In the genomic region with DNA sequence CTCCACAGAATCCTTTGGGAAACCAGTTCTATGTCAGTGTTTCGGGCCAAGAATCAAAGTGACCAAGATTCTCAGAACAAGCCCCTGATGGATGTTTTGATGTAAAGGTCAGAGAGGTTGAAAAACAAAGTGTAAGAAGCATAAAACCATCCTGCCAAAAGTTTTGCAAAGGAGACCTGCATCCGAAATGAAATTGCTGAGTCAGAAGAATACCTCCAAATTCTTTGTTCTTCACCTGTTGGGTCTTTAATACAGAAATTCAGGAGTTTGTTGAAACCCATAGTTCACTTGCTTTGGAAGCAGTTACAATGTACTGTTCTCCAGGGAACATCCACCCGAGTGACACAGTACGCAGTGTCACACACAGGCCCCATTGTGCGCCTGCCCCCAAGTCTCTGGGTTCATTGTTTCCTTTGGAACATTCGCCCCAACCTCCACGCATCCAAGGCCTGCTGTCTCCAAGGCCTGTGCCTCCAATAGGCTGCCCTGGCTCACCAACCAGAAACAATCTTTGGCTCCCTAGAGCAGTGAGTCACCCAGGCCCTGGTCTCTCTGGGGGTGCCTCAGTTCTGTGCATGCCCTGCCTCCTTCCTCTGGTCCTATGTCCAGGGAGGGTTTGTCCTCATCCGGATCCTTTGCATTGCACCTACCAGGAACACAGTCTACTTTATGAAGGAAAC, we compare ENCODE assay signal across 20 cellular contexts.
DNase-seq lines count a peak whose midpoint lies in the region; ATAC-seq, FAIRE-seq and TF ChIP-seq lines count a peak whose summit lies in the region.
"Had no signal": no experiment of that assay in that cellular context is flagged by ENCODE, and none has a peak within 500 bp of the region (broad histone marks: within the 10 kb centered on the region; RNA-seq: fewer than 3 reads in every experiment).

No MANE protein-coding gene starts in this region.

- H2AFZ ChIP-seq in GM23338 (no peak overlapping the region), K562 (ENCODE audit: low read depth, low read length) (no peak overlapping the region)

- H3K9ac ChIP-seq in K562 (ENCODE audit: insufficient read depth in 1 of 2, low read depth in 2 of 2, low read length in 2 of 2), result no peak overlapping the region

- TF ChIP-seq CTCF in GM23338 (conservative IDR thresholded peaks at IDR 0.05; ENCODE audit: low read depth in 2 of 2) (no peak), K562 (IDR thresholded peaks at IDR 0.05 in 2 of 3, conservative IDR thresholded peaks at IDR 0.05 in 1 of 3; ENCODE audit: insufficient read depth in 2 of 3, low read depth in 1 of 3, low read length in 3 of 3) (no peak), gastrocnemius medialis (IDR thresholded peaks at IDR 0.05 in 4 of 5, conservative IDR thresholded peaks at IDR 0.05 in 1 of 5) (no peak), GM20000 (IDR thresholded peaks at IDR 0.05; ENCODE audit: extremely low read depth, missing control alignments) (no peak)

- no peak for TF ChIP-seq POLR2A in K562 (conservative IDR thresholded peaks at IDR 0.05)
- TF ChIP-seq POLR2A in gastrocnemius medialis (IDR thresholded peaks at IDR 0.05), result no peak

- WGBS in K562 (ENCODE audit: insufficient coverage, low coverage, missing lambda C conversion rate), result 2% methylated on average over 8 of the region's 8 CpGs

- no peak for TF ChIP-seq RAD21 in K562 (CRISPR knock-in tag; conservative IDR thresholded peaks at IDR 0.05 in 1 of 2, IDR thresholded peaks at IDR 0.05 in 1 of 2)

- peaks cover 7% of the 10 kb centered on the region for H3K27me3 Mint-ChIP-seq in GM23338 (ENCODE audit: insufficient read depth, low read depth, poor library complexity)
- H3K27me3 Mint-ChIP-seq in immature natural killer cell (ENCODE audit: low read depth in 3 of 3), result peaks cover 0 to 2% (median 2%) of the 10 kb centered on the region in 3 donors
- H3K27me3 Mint-ChIP-seq: activated CD4-positive, alpha-beta T cell treated with anti-CD3 and anti-CD28 coated beads, Interleukin-2, amount 10 ng/mL, durations not matched to agents 7 days and 5 days; memory B cell had no signal

- no peaks in the 10 kb centered on the region for H3K79me2 ChIP-seq in GM23338 (replicated peaks; ENCODE audit: insufficient read depth)
- no peaks in the 10 kb centered on the region for H3K79me2 ChIP-seq in K562 (ENCODE audit: control insufficient read depth, insufficient read depth, low read length)

- no peaks in the 10 kb centered on the region for H3K9me1 ChIP-seq in K562 (ENCODE audit: control insufficient read depth, insufficient read depth, low read length)

- no peaks in the 10 kb centered on the region for H3K27me3 ChIP-seq in GM23338 (ENCODE audit: insufficient read depth)
- peaks cover 45 to 81% of the 10 kb centered on the region in 2 experiments for H3K27me3 ChIP-seq in K562 (ENCODE audit: control insufficient read depth in 2 of 2, insufficient read depth in 2 of 2, low read length in 2 of 2)
- H3K27me3 ChIP-seq in gastrocnemius medialis, result no peaks in the 10 kb centered on the region
- H3K27me3 ChIP-seq: ascending aorta, colonic mucosa had no signal

- H3K4me2 ChIP-seq in GM23338 (no peak overlapping the region), K562 (ENCODE audit: insufficient read depth, low read length) (no peak overlapping the region)

- no peak for TF ChIP-seq EP300 in K562 (IDR thresholded peaks at IDR 0.05; ENCODE audit: low read length)

- H3K4me1 Mint-ChIP-seq in GM23338, result peaks cover 8% of the 10 kb centered on the region; the same call in 2 of the 3 replicates
- no peaks in the 10 kb centered on the region for H3K4me1 Mint-ChIP-seq in immature natural killer cell
- H3K4me1 Mint-ChIP-seq: activated CD4-positive, alpha-beta T cell treated with anti-CD3 and anti-CD28 coated beads, Interleukin-2, amount 10 ng/mL, durations not matched to agents 7 days and 5 days; memory B cell had no signal

- intact Hi-C loops in K562 (cut with micrococcal nuclease), result no loop called here
- intact Hi-C loops in gastrocnemius medialis (cut with DNase I; ENCODE audit: low total_unique reads), result loop anchor here (5.0 kb wide), 3 partner anchors 87 to 608 kb away; no protein-coding TSS in a partner anchor

- H3K36me3 Mint-ChIP-seq in GM23338 (ENCODE audit: low read depth) (no peaks in the 10 kb centered on the region), immature natural killer cell (no peaks in the 10 kb centered on the region)
- H3K36me3 Mint-ChIP-seq: memory B cell had no signal

- ATAC-seq in GM23338 (no peak), K562 (no peak; the same call in 2 of the 3 replicates), gastrocnemius medialis (no peak)

- in situ Hi-C loops in K562 (cut with MboI) (no loop called here), gastrocnemius medialis (cut with MboI; ENCODE audit: low sequenced_read_pairs in 4 of 4) (loop anchor here in 1 of 4 donors (5.0 kb wide), 1 partner anchor 43 kb away; no protein-coding TSS in a partner anchor)

- H3K4me3 ChIP-seq in GM23338 (no peak overlapping the region), K562 (no peak overlapping the region), gastrocnemius medialis (no peak overlapping the region)
- H3K4me3 ChIP-seq: ascending aorta, colonic mucosa had no signal

- FAIRE-seq in K562 (lab: Jason Lieb, UNC), result no peak
- FAIRE-seq: endothelial cell of umbilical vein, RCC 7860, TTC549 had no signal

- H3K36me3 ChIP-seq in GM23338 (ENCODE audit: insufficient read depth) (no peaks in the 10 kb centered on the region), K562 (ENCODE audit: control insufficient read depth, insufficient read depth, low read length) (no peaks in the 10 kb centered on the region), gastrocnemius medialis (no peaks in the 10 kb centered on the region)
- H3K36me3 ChIP-seq: ascending aorta, colonic mucosa had no signal

- H3K9me3 ChIP-seq in K562 (replicated peaks; ENCODE audit: control insufficient read depth, insufficient read depth, low read depth, low read length), result no peaks in the 10 kb centered on the region
- no peaks in the 10 kb centered on the region for H3K9me3 ChIP-seq in gastrocnemius medialis
- H3K9me3 ChIP-seq: ascending aorta, colonic mucosa had no signal

- POLR2A ChIA-PET in K562 (lab: Yijun Ruan, JAX), result no interaction called here

- CTCF ChIA-PET in K562 (lab: Yijun Ruan, JAX; ENCODE audit: low intra/inter-chr PET ratio), result no interaction called here

- no TSS peak for BruUV-seq in K562 (replicated peaks; lab: Mats Ljungman, UMichigan)

- no peak overlapping the region for H3K27ac ChIP-seq in GM23338 (ENCODE audit: low read depth)
- no peak overlapping the region for H3K27ac ChIP-seq in K562 (ENCODE audit: extremely low read depth, low read depth, low read length)
- H3K27ac ChIP-seq in gastrocnemius medialis, result peak overlapping the region in 3 of 4 donors; percentile 73 to 86 (median 85)
- H3K27ac ChIP-seq: ascending aorta, colonic mucosa had no signal

- H3K9me3 Mint-ChIP-seq in GM23338 (no peaks in the 10 kb centered on the region), immature natural killer cell (no peaks in the 10 kb centered on the region)
- H3K9me3 Mint-ChIP-seq: activated CD4-positive, alpha-beta T cell treated with anti-CD3 and anti-CD28 coated beads, Interleukin-2, amount 10 ng/mL, durations not matched to agents 7 days and 5 days; H9; memory B cell had no signal

- no peaks in the 10 kb centered on the region for H3F3A ChIP-seq in GM23338 (replicated peaks; ENCODE audit: low read depth)

- H3K27ac Mint-ChIP-seq in GM23338 (peak overlapping the region; percentile 27; the same call in 1 of the 2 replicates), immature natural killer cell (no peak overlapping the region)
- H3K27ac Mint-ChIP-seq: activated CD4-positive, alpha-beta T cell treated with anti-CD3 and anti-CD28 coated beads, Interleukin-2, amount 10 ng/mL, durations not matched to agents 7 days and 5 days; H9; memory B cell had no signal

- DNase-seq in GM23338 (ENCODE audit: low spot score) (no peak), K562 (ENCODE audit: extremely low read depth in 1 of 4, low spot score in 3 of 4) (no peak), left kidney (ENCODE audit: low read depth, low spot score) (peak; percentile 72), gastrocnemius medialis (no peak), NCI-H1092 (lab: John Stamatoyannopoulos, UW) (no peak), immature natural killer cell (no peak), GM20000 (ENCODE audit: low spot score) (no peak)
- DNase-seq in central memory CD4-positive, alpha-beta T cell, result no peak
- DNase-seq: activated CD4-positive, alpha-beta T cell treated with anti-CD3 and anti-CD28 coated beads, Interleukin-2, amount 10 ng/mL, durations not matched to agents 7 days and 5 days; activated CD8-positive, alpha-beta memory T cell treated with anti-CD3 and anti-CD28 coated beads, Interleukin-2, amount 50 U/mL, for 48 hours; activated gamma-delta T cell treated with Interleukin-2 at 50 U/mL for 16 hours; colonic mucosa; foreskin melanocyte; H9; stimulated activated CD4-positive, alpha-beta T cell treated with anti-CD3 and anti-CD28 coated beads, Interleukin-2, amount 100 ng/mL, for 48 hours had no signal

- H4K20me1 ChIP-seq in GM23338 (replicated peaks; ENCODE audit: insufficient read depth) (no peaks in the 10 kb centered on the region), K562 (replicated peaks; ENCODE audit: control insufficient read depth, insufficient read depth, low read length) (no peaks in the 10 kb centered on the region)

- H3K4me1 ChIP-seq in GM23338 (ENCODE audit: insufficient read depth), result no peaks in the 10 kb centered on the region
- H3K4me1 ChIP-seq in K562 (replicated peaks in 1 of 2; ENCODE audit: control insufficient read depth in 2 of 2, insufficient read depth in 2 of 2, low read length in 2 of 2), result peaks cover 3 to 6% of the 10 kb centered on the region in 2 experiments; a peak in 4 of 5 replicates
- H3K4me1 ChIP-seq in gastrocnemius medialis, result peaks cover 16 to 24% of the 10 kb centered on the region in 2 donors
- H3K4me1 ChIP-seq: colonic mucosa had no signal

- H3K9me2 ChIP-seq in GM23338 (ENCODE audit: insufficient read depth), result no peaks in the 10 kb centered on the region

- no peak overlapping the region for H3K4me3 Mint-ChIP-seq in GM23338
- H3K4me3 Mint-ChIP-seq in immature natural killer cell, result no peak overlapping the region
- H3K4me3 Mint-ChIP-seq: activated CD4-positive, alpha-beta T cell treated with anti-CD3 and anti-CD28 coated beads, Interleukin-2, amount 10 ng/mL, durations not matched to agents 7 days and 5 days; H9; memory B cell had no signal

TF ChIP-seq in GM23338, 12 proteins besides CTCF, POLR2A, EP300 and RAD21 (continues in another document):
- TF ChIP-seq ZNF114 (CRISPR knock-in tag; IDR thresholded peaks at IDR 0.05) (no peak), NANOG (IDR thresholded peaks at IDR 0.05; ENCODE audit: borderline replicate concordance) (no peak)

TF ChIP-seq in K562, 482 proteins besides CTCF, POLR2A, EP300 and RAD21 (continues in another document):
- peak; percentile 77 for TF ChIP-seq MAFF (IDR thresholded peaks at IDR 0.05; ENCODE audit: low read length)
- no peak for TF ChIP-seq HDAC8 (tag; IDR thresholded peaks at IDR 0.05)
- peak; percentile 70; the same call in 1 of the 2 replicates for TF ChIP-seq C11orf30 (IDR thresholded peaks at IDR 0.05; ENCODE audit: low read depth)
- TF ChIP-seq ZNF316 (IDR thresholded peaks at IDR 0.05), result peak; percentile 86
- no peak for TF ChIP-seq ZBTB7A (IDR thresholded peaks at IDR 0.05; ENCODE audit: borderline replicate concordance, control insufficient read depth, low read depth, low read length)
- TF ChIP-seq MAFG (tag; conservative IDR thresholded peaks at IDR 0.05), result peak; percentile 76
- peak; percentile 74 for TF ChIP-seq MAFK (IDR thresholded peaks at IDR 0.05; ENCODE audit: low read length)

Comparison
In these comparisons a context has a peak if more than half of its experiments do, and no peak if none do; other contexts are left out.
1. H3K27ac ChIP-seq: peak in gastrocnemius medialis (3 of 4); none in GM23338 (single experiment) and K562 (single experiment).